Comparison of ENCODE assay signal across 17 cellular contexts in genomic region chr5:178993955-178994579, GRCh38. TPM values are rescaled to one million over a fixed set of nuclear protein-coding genes. Genes with fewer than 3 reads are reported as not detected.
DNase-seq lines count a peak whose midpoint lies in the region; ATAC-seq and TF ChIP-seq lines count a peak whose summit lies in the region.
"Had no signal": no experiment of that assay in that cellular context is flagged by ENCODE, and none has a peak within 500 bp of the region (broad histone marks: within the 10 kb centered on the region; RNA-seq: fewer than 3 reads in every experiment).

No MANE protein-coding gene starts in this region.

- peaks cover 6% of the 10 kb centered on the region for H3K4me1 Mint-ChIP-seq in brain

- no peaks in the 10 kb centered on the region for H4K20me1 ChIP-seq in osteoblast (ENCODE audit: insufficient read depth, low read length)

- no peak overlapping the region for H3K27ac Mint-ChIP-seq in brain

- DNase-seq in H7: peak; percentile 65
- peak; percentile 57 for DNase-seq in osteoblast (ENCODE audit: insufficient read length, low spot score, missing footprints)
- no peak for DNase-seq in NCI-H748 treated with DMSO at 0.1 percent for 48 hours (lab: John Stamatoyannopoulos, UW)
- DNase-seq in prostate gland (ENCODE audit: low spot score): no peak
- no peak for DNase-seq in NCI-H1694 (lab: John Stamatoyannopoulos, UW)
- DNase-seq: NCI-H1092, NCI-H187, PC-9 had no signal

- H2AFZ ChIP-seq in osteoblast (ENCODE audit: low read length): no peak overlapping the region
- H2AFZ ChIP-seq: PC-9 had no signal

- H3K9me3 ChIP-seq in iPS-18a (ENCODE audit: control insufficient read depth, low read depth, low read length) (no peaks in the 10 kb centered on the region), osteoblast (ENCODE audit: low read depth, low read length) (no peaks in the 10 kb centered on the region), prostate gland (no peaks in the 10 kb centered on the region)

- 26% methylated on average over 39 of the region's 53 CpGs for WGBS in prostate gland

- H3K36me3 ChIP-seq in H7 (replicated peaks; ENCODE audit: control insufficient read depth, insufficient read depth, low read length): no peaks in the 10 kb centered on the region
- H3K36me3 ChIP-seq in iPS-18a (ENCODE audit: control insufficient read depth, low read depth, low read length): no peaks in the 10 kb centered on the region
- no peaks in the 10 kb centered on the region for H3K36me3 ChIP-seq in osteoblast (ENCODE audit: insufficient read depth, low read length)
- H3K36me3 ChIP-seq in prostate gland: no peaks in the 10 kb centered on the region

- peak overlapping the region in 4 of 5 experiments; percentile 35 to 71 (median 52) for H3K4me3 Mint-ChIP-seq in brain

- H3K4me1 ChIP-seq in iPS-18a (ENCODE audit: control insufficient read depth, low read depth, low read length) (peaks cover 4% of the 10 kb centered on the region), osteoblast (ENCODE audit: insufficient read depth, low read length) (no peaks in the 10 kb centered on the region), prostate gland (replicated peaks) (no peaks in the 10 kb centered on the region)
- H3K4me1 ChIP-seq: A549 had no signal

- H3K9ac ChIP-seq in iPS-18a (ENCODE audit: low read length): no peak overlapping the region
- H3K9ac ChIP-seq: KMS-11 had no signal

- H3K9me3 Mint-ChIP-seq in brain: peaks cover 11 to 25% (median 12%) of the 10 kb centered on the region in 5 experiments

- H3K27me3 ChIP-seq in H7 (ENCODE audit: control insufficient read depth, insufficient read depth, low read length) (peaks cover 37% of the 10 kb centered on the region), iPS-18a (ENCODE audit: control insufficient read depth, insufficient read depth, low read length) (peaks cover 55% of the 10 kb centered on the region), osteoblast (ENCODE audit: insufficient read depth, low read length) (peaks cover 13% of the 10 kb centered on the region), prostate gland (replicated peaks; ENCODE audit: insufficient read depth) (peaks cover 2% of the 10 kb centered on the region)

- peaks cover 45% of the 10 kb centered on the region for H3K27me3 Mint-ChIP-seq in brain

- TF ChIP-seq POLR2A in prostate gland (IDR thresholded peaks at IDR 0.05): no peak

- TF ChIP-seq CTCF in brain (conservative IDR thresholded peaks at IDR 0.05) (no peak), osteoblast (IDR thresholded peaks at IDR 0.05; ENCODE audit: extremely low read depth, low read depth, low read length) (no peak), prostate gland (IDR thresholded peaks at IDR 0.05) (no peak)

- H3K36me3 Mint-ChIP-seq in brain: peaks cover 12% of the 10 kb centered on the region

- H3K4me2 ChIP-seq in osteoblast (ENCODE audit: insufficient read depth, low read length): no peak overlapping the region
- H3K4me2 ChIP-seq: A549, KMS-11, PC-9 had no signal

- intact Hi-C loops in prostate gland (cut with DNase I): no loop called here

- H3K4me3 ChIP-seq in H7 (ENCODE audit: insufficient read depth, low read depth, low read length) (peak overlapping the region; percentile 20; the same call in 1 of the 2 replicates), iPS-18a (ENCODE audit: low read length) (peak overlapping the region; percentile 35), osteoblast (ENCODE audit: insufficient read depth, low read length) (no peak overlapping the region), prostate gland (no peak overlapping the region)
- H3K4me3 ChIP-seq: A549, PC-9 had no signal

- H3K79me2 ChIP-seq in osteoblast (ENCODE audit: insufficient read depth, low read length): no peaks in the 10 kb centered on the region

- no peak for ATAC-seq in HG03432 (IDR thresholded peaks at IDR 0.05; ENCODE audit: unreplicated experiment)
- ATAC-seq: A549, Right ventricle myocardium inferior had no signal

- no peak overlapping the region for H3K27ac ChIP-seq in iPS-18a (ENCODE audit: low read length)
- H3K27ac ChIP-seq in osteoblast (ENCODE audit: low read depth, low read length): no peak overlapping the region
- H3K27ac ChIP-seq in prostate gland: no peak overlapping the region
- H3K27ac ChIP-seq: A549, C4-2B, HL-60, KMS-11, PC-9 had no signal

RNA-seq across cellular contexts. Expression of gene GRM6, which starts 1.1 kb away (rescaled TPM):
- total RNA-seq in H7 (2014; rRNA removed; shearing (Covaris generic)): not detected in 2 replicates
- polyA plus RNA-seq in brain (ENCODE audit: insufficient read depth, low read depth, low replicate concordance): not detected
- total RNA-seq in osteoblast (not detected in 2 replicates), prostate gland (under 1 TPM in 1 of 2 donors, not detected in 1; 0.23 TPM)
- total RNA-seq: MCF 10A, PC-9, Right ventricle myocardium inferior had no signal
- polyA plus RNA-seq: A549 had no signal

RNA-seq across cellular contexts. Expression of gene ZNF879, which starts 29.5 kb away (rescaled TPM):
- 2.0 and 2.5 TPM in 2 replicates for total RNA-seq in H7 (2014; rRNA removed; shearing (Covaris generic))
- polyA plus RNA-seq in brain (ENCODE audit: insufficient read depth, low read depth, low replicate concordance): 0.76 TPM
- total RNA-seq in osteoblast (6.2 and 8.3 TPM in 2 replicates), prostate gland (10 to 100 TPM in 1 of 2 donors, 1 to 10 TPM in 1; 6.6 to 18.1 TPM)

RNA-seq across cellular contexts. Expression of gene ZNF454, which starts 53.1 kb away (rescaled TPM):
- total RNA-seq in H7 (2014; rRNA removed; shearing (Covaris generic)): 0.14 and 1.3 TPM in 2 replicates
- 3.4 TPM for polyA plus RNA-seq in brain (ENCODE audit: insufficient read depth, low read depth, low replicate concordance)
- 2.5 and 3.8 TPM in 2 replicates for total RNA-seq in osteoblast
- 1 to 10 TPM; 4.7 to 5.9 TPM for total RNA-seq in prostate gland
- total RNA-seq: MCF 10A, PC-9 had no signal
- polyA plus RNA-seq: A549 had no signal

Comparison
In these comparisons a context has a peak if more than half of its experiments do, and no peak if none do; other contexts are left out.
1. DNase-seq: peak in H7 (single experiment) and osteoblast (single experiment); none in NCI-H748 treated with DMSO at 0.1 percent for 48 hours (single experiment), prostate gland (single experiment) and NCI-H1694 (single experiment).
2. H3K4me3 ChIP-seq: peak in H7 (single experiment) and iPS-18a (single experiment); none in osteoblast (single experiment) and prostate gland (0 of 2).